In the genomic region with DNA sequence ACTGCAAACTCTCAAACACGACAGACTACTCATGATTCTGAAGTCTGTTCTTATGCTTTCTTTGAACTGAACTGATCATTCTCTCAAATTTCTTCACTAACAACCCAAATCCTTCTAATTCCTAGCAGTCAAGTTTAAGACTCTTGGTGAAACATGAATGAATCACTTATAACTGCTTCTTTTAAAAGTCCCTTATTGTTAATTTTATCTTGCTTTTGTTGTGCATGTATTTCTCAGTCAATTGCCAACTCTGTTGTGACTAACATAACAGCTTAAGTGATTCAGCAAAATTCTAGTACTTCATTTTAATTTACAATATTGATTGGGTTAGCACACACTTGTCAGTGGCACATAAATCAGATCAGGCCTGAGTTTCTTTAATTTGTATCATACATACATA, we compare ENCODE assay signal across 19 cellular contexts.
"Had no signal": no experiment of that assay in that cellular context is flagged by ENCODE, and none has a peak within 500 bp of the region (broad histone marks: within the 10 kb centered on the region; RNA-seq: fewer than 3 reads in every experiment).

No MANE protein-coding gene starts in this region.

- H2AFZ ChIP-seq: neural progenitor cell had no signal

- H3K4me3 ChIP-seq: body of pancreas, neural progenitor cell, spleen, upper lobe of left lung had no signal

- H3K4me2 ChIP-seq: neural progenitor cell had no signal

- H3K36me3 ChIP-seq: neural progenitor cell, spleen, upper lobe of left lung had no signal

- H3K9me3 ChIP-seq: body of pancreas had no signal

- H3K27me3 ChIP-seq: body of pancreas, foreskin keratinocyte, neural progenitor cell, spleen, upper lobe of left lung had no signal

- H3K9ac ChIP-seq: neural progenitor cell had no signal

- ATAC-seq: activated CD8-positive, alpha-beta T cell treated with anti-CD3 and anti-CD28 coated beads, Interleukin-2, amount 10 ng/mL, durations not matched to agents 7 days and 5 days; activated naive CD8-positive, alpha-beta T cell treated with anti-CD3 and anti-CD28 coated beads, Interleukin-2, amount 50 U/mL, for 24 hours; body of pancreas; foreskin keratinocyte; left colon; naive thymus-derived CD4-positive, alpha-beta T cell had no signal

- DNase-seq: activated CD4-positive, alpha-beta T cell treated with anti-CD3 and anti-CD28 coated beads for 1 hour; activated CD4-positive, alpha-beta T cell treated with anti-CD3 and anti-CD28 coated beads, Interleukin-2, amount 50 U/mL, for 1 hour; activated CD8-positive, alpha-beta T cell treated with anti-CD3 and anti-CD28 coated beads, Interleukin-2, amount 10 ng/mL, durations not matched to agents 7 days and 5 days; activated gamma-delta T cell; activated naive CD4-positive, alpha-beta T cell treated with anti-CD3 and anti-CD28 coated beads, Interleukin-2, amount 50 U/mL, for 16 hours; activated naive CD8-positive, alpha-beta T cell treated with anti-CD3 and anti-CD28 coated beads, Interleukin-2, amount 50 U/mL, for 24 hours; anterior cingulate cortex; body of pancreas; caudate nucleus; effector CD4-positive, alpha-beta T cell; foreskin keratinocyte; left colon; mesendoderm; naive thymus-derived CD4-positive, alpha-beta T cell; spleen; stimulated activated CD4-positive, alpha-beta T cell treated with anti-CD3 and anti-CD28 coated beads, Interleukin-4, amount 100 ng/mL, for 24 hours; stimulated activated naive CD4-positive, alpha-beta T cell treated with Interleukin-2 at 50 U/mL for 16 hours; upper lobe of left lung had no signal

- H3K4me1 ChIP-seq: body of pancreas, foreskin keratinocyte, neural progenitor cell, spleen, upper lobe of left lung had no signal

- H3K27ac ChIP-seq: body of pancreas, foreskin keratinocyte, neural progenitor cell, spleen, upper lobe of left lung had no signal
